Comparison of ENCODE assay signal across 26 cellular contexts in the genomic region with DNA sequence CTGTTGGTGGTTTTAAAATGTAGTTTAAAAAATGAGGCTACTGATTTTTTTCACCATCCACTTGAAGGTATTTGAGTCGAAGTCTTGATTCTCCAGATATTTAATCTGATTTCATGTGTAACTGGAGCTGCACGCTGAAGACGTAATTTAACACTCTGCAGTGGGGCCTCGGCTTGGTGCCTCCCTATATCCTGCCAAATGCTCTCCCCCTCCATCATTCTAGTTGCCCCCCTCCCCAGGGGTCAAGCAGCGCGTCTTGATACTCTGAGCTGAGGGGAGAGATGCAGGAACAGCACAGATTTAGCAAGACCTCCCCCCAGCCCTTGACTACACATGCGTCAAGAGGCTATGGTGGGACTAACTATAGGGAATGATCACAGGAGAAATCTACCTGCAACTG.
DNase-seq lines count a peak whose midpoint lies in the region; ATAC-seq, FAIRE-seq and TF ChIP-seq lines count a peak whose summit lies in the region.
"Had no signal": no experiment of that assay in that cellular context is flagged by ENCODE, and none has a peak within 500 bp of the region (broad histone marks: within the 10 kb centered on the region; RNA-seq: fewer than 3 reads in every experiment).

No MANE protein-coding gene starts in this region.

- H3K9me3 ChIP-seq in WERI-Rb-1 (ENCODE audit: severe bottlenecking) = no peaks in the 10 kb centered on the region
- H3K9me3 ChIP-seq in spleen = no peaks in the 10 kb centered on the region
- H3K9me3 ChIP-seq in CD4-positive, alpha-beta memory T cell (ENCODE audit: control insufficient read depth in 1 of 2, low read length in 2 of 2) = no peaks in the 10 kb centered on the region
- no peaks in the 10 kb centered on the region for H3K9me3 ChIP-seq in naive thymus-derived CD4-positive, alpha-beta T cell (ENCODE audit: control insufficient read depth in 2 of 3, low read length in 3 of 3)
- H3K9me3 ChIP-seq: ascending aorta, BLaER1 had no signal

- H3K4me3 ChIP-seq in WERI-Rb-1 (ENCODE audit: low read depth, low read length) = no peak overlapping the region
- H3K4me3 ChIP-seq in spleen = no peak overlapping the region
- no peak overlapping the region for H3K4me3 ChIP-seq in CD4-positive, alpha-beta memory T cell (ENCODE audit: low read length in 2 of 2)
- H3K4me3 ChIP-seq in naive thymus-derived CD4-positive, alpha-beta T cell (ENCODE audit: low read length) = no peak overlapping the region
- H3K4me3 ChIP-seq: ascending aorta, BLaER1, smooth muscle cell had no signal

- no peak for ATAC-seq in naive thymus-derived CD4-positive, alpha-beta T cell
- ATAC-seq: HCT116; naive thymus-derived CD8-positive, alpha-beta T cell had no signal

- no peaks in the 10 kb centered on the region for H3K4me1 ChIP-seq in spleen
- no peaks in the 10 kb centered on the region for H3K4me1 ChIP-seq in CD4-positive, alpha-beta memory T cell (ENCODE audit: insufficient read depth, low read length)
- H3K4me1 ChIP-seq in naive thymus-derived CD4-positive, alpha-beta T cell (ENCODE audit: control insufficient read depth in 2 of 2, insufficient read depth in 2 of 2, low read length in 2 of 2) = no peaks in the 10 kb centered on the region
- H3K4me1 ChIP-seq: ascending aorta, BLaER1 had no signal

- no peak for TF ChIP-seq POLR2A in spleen (IDR thresholded peaks at IDR 0.05)

- peaks cover 4 to 25% of the 10 kb centered on the region in 2 donors for H3K36me3 Mint-ChIP-seq in CD4-positive, alpha-beta memory T cell
- H3K36me3 Mint-ChIP-seq in naive thymus-derived CD4-positive, alpha-beta T cell = peaks cover 0 to 24% (median 9%) of the 10 kb centered on the region in 5 donors

- DNase-seq in NCI-H1092 treated with DMSO at 0.1 percent for 48 hours (lab: John Stamatoyannopoulos, UW) (peak; percentile 17), NCI-H1092 (lab: John Stamatoyannopoulos, UW) (no peak), WERI-Rb-1 (peak; percentile 27), left kidney (ENCODE audit: low read depth, low spot score) (peak; percentile 96), spleen (peak; percentile 7), frontal cortex (ENCODE audit: low spot score in 2 of 2) (no peak)
- no peak for DNase-seq in CD4-positive, alpha-beta memory T cell
- DNase-seq in naive thymus-derived CD4-positive, alpha-beta T cell = no peak
- DNase-seq: activated CD4-positive, alpha-beta T cell treated with anti-CD3 and anti-CD28 coated beads, Interleukin-2, amount 50 U/mL, for 4 hours; activated naive CD4-positive, alpha-beta T cell treated with anti-CD3 and anti-CD28 coated beads for 36 hours; activated T-cell treated with anti-CD3 and anti-CD28 coated beads for 4 hours; effector memory CD4-positive, alpha-beta T cell; head of caudate nucleus; mammary epithelial cell; naive thymus-derived CD8-positive, alpha-beta T cell; NCI-H146; NCI-H446; stimulated activated CD4-positive, alpha-beta T cell treated with anti-CD3 and anti-CD28 coated beads, Interleukin-4, amount 100 ng/mL, for 4 hours had no signal

- intact Hi-C loops in spleen (cut with DNase I; ENCODE audit: low total_unique reads) = no loop called here
- intact Hi-C loops in CD4-positive, alpha-beta memory T cell (cut with micrococcal nuclease) = no loop called here
- intact Hi-C loops in naive thymus-derived CD4-positive, alpha-beta T cell (cut with micrococcal nuclease) = no loop called here

- no peak for FAIRE-seq in frontal cortex (lab: Jason Lieb, UNC)
- FAIRE-seq: A204.1, G401.6, islet of Langerhans, urothelium cell line had no signal

- no peaks in the 10 kb centered on the region for H3K27me3 ChIP-seq in WERI-Rb-1 (ENCODE audit: insufficient read depth, low read depth, severe bottlenecking)
- no peaks in the 10 kb centered on the region for H3K27me3 ChIP-seq in spleen (replicated peaks in 1 of 7)
- H3K27me3 ChIP-seq in CD4-positive, alpha-beta memory T cell (ENCODE audit: insufficient read depth, low read length) = no peaks in the 10 kb centered on the region
- no peaks in the 10 kb centered on the region for H3K27me3 ChIP-seq in naive thymus-derived CD4-positive, alpha-beta T cell (ENCODE audit: control insufficient read depth in 2 of 2, insufficient read depth in 2 of 2, low read length in 2 of 2)
- H3K27me3 ChIP-seq: ascending aorta, BLaER1 had no signal

- peak overlapping the region in 1 of 7 donors; percentile 25 for H3K27ac Mint-ChIP-seq in CD4-positive, alpha-beta memory T cell
- no peak overlapping the region for H3K27ac Mint-ChIP-seq in naive thymus-derived CD4-positive, alpha-beta T cell
- H3K27ac Mint-ChIP-seq: activated naive CD4-positive, alpha-beta T cell treated with anti-CD3 and anti-CD28 coated beads for 36 hours; naive thymus-derived CD8-positive, alpha-beta T cell had no signal

- CTCF ChIA-PET in CD4-positive, alpha-beta memory T cell (lab: Charles Lee; ENCODE audit: partially characterized antibody) = no interaction called here
- CTCF ChIA-PET in naive thymus-derived CD4-positive, alpha-beta T cell (lab: Charles Lee) = no interaction called here

- peak overlapping the region; percentile 28 for H3K27ac ChIP-seq in WERI-Rb-1
- H3K27ac ChIP-seq in spleen = no peak overlapping the region
- no peak overlapping the region for H3K27ac ChIP-seq in CD4-positive, alpha-beta memory T cell (ENCODE audit: low read depth, low read length)
- H3K27ac ChIP-seq in naive thymus-derived CD4-positive, alpha-beta T cell (ENCODE audit: low read depth, low read length) = no peak overlapping the region
- H3K27ac ChIP-seq: ascending aorta, BLaER1 had no signal

- H3K36me3 ChIP-seq in WERI-Rb-1 (no peaks in the 10 kb centered on the region), spleen (peaks cover 0 to 88% (median 18%) of the 10 kb centered on the region in 6 donors)
- H3K36me3 ChIP-seq in CD4-positive, alpha-beta memory T cell (ENCODE audit: insufficient read depth, low read length) = no peaks in the 10 kb centered on the region
- H3K36me3 ChIP-seq in naive thymus-derived CD4-positive, alpha-beta T cell (ENCODE audit: control insufficient read depth in 2 of 3, insufficient read depth in 3 of 3, low read length in 3 of 3) = no peaks in the 10 kb centered on the region
- H3K36me3 ChIP-seq: BLaER1 had no signal

- H3K4me3 Mint-ChIP-seq in CD4-positive, alpha-beta memory T cell = no peak overlapping the region
- no peak overlapping the region for H3K4me3 Mint-ChIP-seq in naive thymus-derived CD4-positive, alpha-beta T cell
- H3K4me3 Mint-ChIP-seq: activated naive CD4-positive, alpha-beta T cell treated with anti-CD3 and anti-CD28 coated beads for 36 hours; naive thymus-derived CD8-positive, alpha-beta T cell had no signal

- no peak for TF ChIP-seq CTCF in WERI-Rb-1 (IDR thresholded peaks at IDR 0.05; ENCODE audit: low read depth, low read length)
- no peak for TF ChIP-seq CTCF in spleen (IDR thresholded peaks at IDR 0.05 in 8 of 11, conservative IDR thresholded peaks at IDR 0.05 in 3 of 11)

- WGBS in spleen, 5 donors = 81 to 90% (median 85%) methylated on average over 7 of the region's 7 CpGs

- H3K9me3 Mint-ChIP-seq in CD4-positive, alpha-beta memory T cell = peaks cover 0 to 3% (median 0%) of the 10 kb centered on the region in 8 donors
- no peaks in the 10 kb centered on the region for H3K9me3 Mint-ChIP-seq in naive thymus-derived CD4-positive, alpha-beta T cell
- H3K9me3 Mint-ChIP-seq: activated naive CD4-positive, alpha-beta T cell treated with anti-CD3 and anti-CD28 coated beads for 36 hours; naive thymus-derived CD8-positive, alpha-beta T cell had no signal

- H3K27me3 Mint-ChIP-seq in CD4-positive, alpha-beta memory T cell = peaks cover 0 to 3% of the 10 kb centered on the region in 2 donors
- peaks cover 0 to 3% (median 0%) of the 10 kb centered on the region in 5 donors for H3K27me3 Mint-ChIP-seq in naive thymus-derived CD4-positive, alpha-beta T cell

- POLR2A ChIA-PET in CD4-positive, alpha-beta memory T cell (lab: Charles Lee; ENCODE audit: partially characterized antibody) = no interaction called here
- POLR2A ChIA-PET in naive thymus-derived CD4-positive, alpha-beta T cell (lab: Charles Lee) = no interaction called here

- no peaks in the 10 kb centered on the region for H3K4me1 Mint-ChIP-seq in CD4-positive, alpha-beta memory T cell
- no peaks in the 10 kb centered on the region for H3K4me1 Mint-ChIP-seq in naive thymus-derived CD4-positive, alpha-beta T cell
- H3K4me1 Mint-ChIP-seq: naive thymus-derived CD8-positive, alpha-beta T cell had no signal

Comparison
In these comparisons a context has a peak if more than half of its experiments do, and no peak if none do; other contexts are left out.
1. DNase-seq: peak in NCI-H1092 treated with DMSO at 0.1 percent for 48 hours (single experiment), WERI-Rb-1 (single experiment), left kidney (single experiment) and spleen (single experiment); none in NCI-H1092 (single experiment), frontal cortex (0 of 2), CD4-positive, alpha-beta memory T cell (0 of 5) and naive thymus-derived CD4-positive, alpha-beta T cell (0 of 9).